In genomic region chr10:107994621-107995274, GRCh38 we compare ENCODE assay signal across 23 cellular contexts.
DNase-seq lines count a peak whose midpoint lies in the region; ATAC-seq, FAIRE-seq and TF ChIP-seq lines count a peak whose summit lies in the region.
"Had no signal": no experiment of that assay in that cellular context is flagged by ENCODE, and none has a peak within 500 bp of the region (broad histone marks: within the 10 kb centered on the region; RNA-seq: fewer than 3 reads in every experiment).

No MANE protein-coding gene starts in this region.

- H3K4me3 ChIP-seq in kidney (ENCODE audit: low read length in 2 of 2) (no peak overlapping the region), aorta (ENCODE audit: low read length in 2 of 2) (no peak overlapping the region), colonic mucosa (no peak overlapping the region)
- H3K4me3 ChIP-seq: GM23248, lung, SJCRH30, uterus had no signal

- H3K4me1 ChIP-seq in kidney (ENCODE audit: control insufficient read depth in 1 of 2, insufficient read depth in 1 of 2, low read depth in 1 of 2, low read length in 2 of 2) = no peaks in the 10 kb centered on the region
- H3K4me1 ChIP-seq in aorta (ENCODE audit: control insufficient read depth in 1 of 2, insufficient read depth in 2 of 2, low read length in 2 of 2) = no peaks in the 10 kb centered on the region
- no peaks in the 10 kb centered on the region for H3K4me1 ChIP-seq in colonic mucosa
- H3K4me1 ChIP-seq: parathyroid adenoma, SJCRH30, uterus had no signal

- no peaks in the 10 kb centered on the region for H3K36me3 ChIP-seq in kidney (ENCODE audit: control insufficient read depth in 1 of 2, insufficient read depth in 2 of 2, low read length in 2 of 2)
- no peaks in the 10 kb centered on the region for H3K36me3 ChIP-seq in aorta (ENCODE audit: control insufficient read depth in 1 of 2, insufficient read depth in 2 of 2, low read length in 1 of 2)
- no peaks in the 10 kb centered on the region for H3K36me3 ChIP-seq in colonic mucosa
- H3K36me3 ChIP-seq: SJCRH30, uterus had no signal

- WGBS in aorta, 2 donors = 17 to 23% methylated on average over 3 of the region's 3 CpGs

- H3K27me3 ChIP-seq in aorta (ENCODE audit: control insufficient read depth in 1 of 2, insufficient read depth in 2 of 2, low read length in 1 of 2) = no peaks in the 10 kb centered on the region
- no peaks in the 10 kb centered on the region for H3K27me3 ChIP-seq in colonic mucosa
- H3K27me3 ChIP-seq: SJCRH30, uterus had no signal

- FAIRE-seq in RCC 7860 (lab: Jason Lieb, UNC) (peak; percentile 76), kidney (lab: Jason Lieb, UNC) (peak; percentile 69)

- TF ChIP-seq CTCF in kidney (IDR thresholded peaks at IDR 0.05; ENCODE audit: borderline replicate concordance, extremely low read depth, insufficient read depth) (no peak), colonic mucosa (IDR thresholded peaks at IDR 0.05) (no peak)

- DNase-seq in RCC 7860 (ENCODE audit: low spot score) = no peak
- DNase-seq in kidney = no peak
- DNase-seq in aorta = no peak
- DNase-seq in inferior parietal cortex (ENCODE audit: extremely low spot score) = no peak
- no peak for DNase-seq in colonic mucosa
- DNase-seq: activated CD8-positive, alpha-beta memory T cell treated with anti-CD3 and anti-CD28 coated beads for 24 hours; central memory CD4-positive, alpha-beta T cell; effector memory CD4-positive, alpha-beta T cell; GM23248; head of caudate nucleus; immature natural killer cell; naive B cell; NCI-H774; PC-3; SJCRH30; T-helper 2 cell; uterus had no signal

- H3K27ac ChIP-seq in kidney (ENCODE audit: low read depth in 2 of 2, low read length in 2 of 2) (no peak overlapping the region), aorta (ENCODE audit: low read depth in 1 of 2, low read length in 2 of 2) (no peak overlapping the region), colonic mucosa (no peak overlapping the region)
- H3K27ac ChIP-seq: GM23248, parathyroid adenoma, SJCRH30, uterus had no signal

- H3K9me3 ChIP-seq in kidney (ENCODE audit: control insufficient read depth in 1 of 2, low read length in 2 of 2) (no peaks in the 10 kb centered on the region), aorta (ENCODE audit: control insufficient read depth, low read length) (no peaks in the 10 kb centered on the region), colonic mucosa (no peaks in the 10 kb centered on the region)
- H3K9me3 ChIP-seq: SJCRH30, uterus had no signal

- intact Hi-C loops in kidney (cut with DNase I) = no loop called here
- intact Hi-C loops in aorta (cut with DNase I) = no loop called here
- intact Hi-C loops in colonic mucosa (cut with DNase I) = no loop called here

- H3K9ac ChIP-seq in kidney (ENCODE audit: low read length in 2 of 2) (no peak overlapping the region), colonic mucosa (ENCODE audit: low read depth in 2 of 2, low read length in 2 of 2) (no peak overlapping the region)
- H3K9ac ChIP-seq: GM23248, parathyroid adenoma had no signal

- peak; percentile 76 for ATAC-seq in GM18858 (IDR thresholded peaks at IDR 0.05; ENCODE audit: unreplicated experiment)
- peak; percentile 72 for ATAC-seq in HG02588 (IDR thresholded peaks at IDR 0.05; ENCODE audit: unreplicated experiment)
- ATAC-seq in aorta (ENCODE audit: low FRiP score) = no peak
- ATAC-seq in GM21360 (IDR thresholded peaks at IDR 0.05; ENCODE audit: unreplicated experiment) = no peak
- ATAC-seq: activated CD4-positive, CD25-positive, alpha-beta regulatory T cell treated with anti-CD3 and anti-CD28 coated beads, Interleukin-2, amount 50 U/mL, for 24 hours; PC-3 had no signal

Comparison
In these comparisons a context has a peak if more than half of its experiments do, and no peak if none do; other contexts are left out.
1. ATAC-seq: peak in GM18858 (single experiment) and HG02588 (single experiment); none in aorta (single experiment) and GM21360 (single experiment).